Comparison of ENCODE assay signal across 1 cellular context in genomic region chr10:102633848-102634247, GRCh38.
TF ChIP-seq lines count a peak whose summit lies in the region.

No MANE protein-coding gene starts in this region.

TF ChIP-seq in H1, 55 proteins besides CTCF, POLR2A, EP300 and RAD21 (continued from another document):
- no peak for TF ChIP-seq USF2 (IDR thresholded peaks at IDR 0.05; ENCODE audit: low read length)
